Comparison of ENCODE assay signal across 2 cellular contexts in the genomic region with DNA sequence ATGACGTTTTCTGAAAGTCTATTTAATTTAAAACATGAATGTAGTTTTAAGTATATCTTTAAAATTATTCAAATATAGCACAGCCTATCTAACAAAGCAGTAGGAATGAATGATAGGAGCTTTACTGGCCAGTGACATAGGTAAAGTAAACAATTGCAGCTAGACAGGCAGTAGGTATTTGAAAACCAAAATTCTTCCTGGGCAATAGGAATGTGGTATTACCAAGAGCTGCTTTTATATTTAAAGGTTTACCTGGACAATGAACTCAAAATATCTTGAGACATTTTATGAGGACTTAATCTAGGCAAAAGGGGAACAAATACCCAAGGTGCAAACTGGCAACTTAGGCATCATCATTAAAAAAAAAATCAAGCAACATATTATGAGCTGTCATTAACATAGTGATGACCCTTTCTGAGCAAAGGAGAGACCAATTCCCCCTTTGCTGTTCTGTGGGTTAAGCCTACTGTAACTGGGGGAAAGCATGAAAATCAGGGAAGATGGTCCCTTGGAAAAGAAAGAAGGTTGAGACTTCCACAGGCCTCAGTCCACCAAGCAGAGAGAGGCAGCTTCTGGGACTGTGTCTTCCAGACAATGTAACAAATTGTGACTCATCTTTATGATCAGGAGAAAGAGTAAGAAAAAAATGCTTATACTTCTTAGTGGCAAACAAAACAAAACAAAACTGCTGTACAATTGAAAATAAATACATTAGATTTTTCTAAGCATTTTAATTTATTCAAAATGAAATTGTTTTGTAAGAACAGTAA.
TF ChIP-seq lines count a peak whose summit lies in the region.

No MANE protein-coding gene starts in this region.

TF ChIP-seq in SK-N-SH treated with all-trans-retinoic acid at 6 μM for 48 hours, 23 proteins besides CTCF, POLR2A, EP300 and RAD21:
- TF ChIP-seq, protein P1, sequence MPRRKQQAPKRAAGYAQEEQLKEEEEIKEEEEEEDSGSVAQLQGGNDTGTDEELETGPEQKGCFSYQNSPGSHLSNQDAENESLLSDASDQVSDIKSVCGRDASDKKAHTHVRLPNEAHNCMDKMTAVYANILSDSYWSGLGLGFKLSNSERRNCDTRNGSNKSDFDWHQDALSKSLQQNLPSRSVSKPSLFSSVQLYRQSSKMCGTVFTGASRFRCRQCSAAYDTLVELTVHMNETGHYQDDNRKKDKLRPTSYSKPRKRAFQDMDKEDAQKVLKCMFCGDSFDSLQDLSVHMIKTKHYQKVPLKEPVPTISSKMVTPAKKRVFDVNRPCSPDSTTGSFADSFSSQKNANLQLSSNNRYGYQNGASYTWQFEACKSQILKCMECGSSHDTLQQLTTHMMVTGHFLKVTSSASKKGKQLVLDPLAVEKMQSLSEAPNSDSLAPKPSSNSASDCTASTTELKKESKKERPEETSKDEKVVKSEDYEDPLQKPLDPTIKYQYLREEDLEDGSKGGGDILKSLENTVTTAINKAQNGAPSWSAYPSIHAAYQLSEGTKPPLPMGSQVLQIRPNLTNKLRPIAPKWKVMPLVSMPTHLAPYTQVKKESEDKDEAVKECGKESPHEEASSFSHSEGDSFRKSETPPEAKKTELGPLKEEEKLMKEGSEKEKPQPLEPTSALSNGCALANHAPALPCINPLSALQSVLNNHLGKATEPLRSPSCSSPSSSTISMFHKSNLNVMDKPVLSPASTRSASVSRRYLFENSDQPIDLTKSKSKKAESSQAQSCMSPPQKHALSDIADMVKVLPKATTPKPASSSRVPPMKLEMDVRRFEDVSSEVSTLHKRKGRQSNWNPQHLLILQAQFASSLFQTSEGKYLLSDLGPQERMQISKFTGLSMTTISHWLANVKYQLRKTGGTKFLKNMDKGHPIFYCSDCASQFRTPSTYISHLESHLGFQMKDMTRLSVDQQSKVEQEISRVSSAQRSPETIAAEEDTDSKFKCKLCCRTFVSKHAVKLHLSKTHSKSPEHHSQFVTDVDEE (CRISPR knock-in tag; IDR thresholded peaks at IDR 0.05) = no peak
- no peak for TF ChIP-seq ESRRG (CRISPR knock-in tag; IDR thresholded peaks at IDR 0.05)
- no peak for TF ChIP-seq ZNF70 (CRISPR knock-in tag; IDR thresholded peaks at IDR 0.05)
- TF ChIP-seq ZNF8 (CRISPR knock-in tag; IDR thresholded peaks at IDR 0.05) = no peak
- TF ChIP-seq TCF4 (CRISPR knock-in tag; IDR thresholded peaks at IDR 0.05; ENCODE audit: borderline replicate concordance) = no peak
- no peak for TF ChIP-seq ISL1 (CRISPR knock-in tag; IDR thresholded peaks at IDR 0.05)
- no peak for TF ChIP-seq ARNTL (CRISPR knock-in tag; IDR thresholded peaks at IDR 0.05; ENCODE audit: borderline replicate concordance, low read depth)
- TF ChIP-seq RARB (CRISPR knock-in tag; IDR thresholded peaks at IDR 0.05) = no peak
- no peak for TF ChIP-seq ZFP3 (CRISPR knock-in tag; IDR thresholded peaks at IDR 0.05)
- TF ChIP-seq ZNF565 (CRISPR knock-in tag; conservative IDR thresholded peaks at IDR 0.05; ENCODE audit: low read depth) = no peak
- TF ChIP-seq ZFP30 (CRISPR knock-in tag; IDR thresholded peaks at IDR 0.05) = no peak
- TF ChIP-seq TOX (CRISPR knock-in tag; IDR thresholded peaks at IDR 0.05; ENCODE audit: borderline replicate concordance) = no peak
- no peak for TF ChIP-seq SNAI2 (CRISPR knock-in tag; IDR thresholded peaks at IDR 0.05)
- no peak for TF ChIP-seq OSR1 (CRISPR knock-in tag; IDR thresholded peaks at IDR 0.05)
- no peak for TF ChIP-seq BACH2 (CRISPR knock-in tag; IDR thresholded peaks at IDR 0.05; ENCODE audit: borderline replicate concordance)

TF ChIP-seq in SK-N-SH, 30 proteins besides CTCF, POLR2A, EP300 and RAD21:
- TF ChIP-seq, protein P2, sequence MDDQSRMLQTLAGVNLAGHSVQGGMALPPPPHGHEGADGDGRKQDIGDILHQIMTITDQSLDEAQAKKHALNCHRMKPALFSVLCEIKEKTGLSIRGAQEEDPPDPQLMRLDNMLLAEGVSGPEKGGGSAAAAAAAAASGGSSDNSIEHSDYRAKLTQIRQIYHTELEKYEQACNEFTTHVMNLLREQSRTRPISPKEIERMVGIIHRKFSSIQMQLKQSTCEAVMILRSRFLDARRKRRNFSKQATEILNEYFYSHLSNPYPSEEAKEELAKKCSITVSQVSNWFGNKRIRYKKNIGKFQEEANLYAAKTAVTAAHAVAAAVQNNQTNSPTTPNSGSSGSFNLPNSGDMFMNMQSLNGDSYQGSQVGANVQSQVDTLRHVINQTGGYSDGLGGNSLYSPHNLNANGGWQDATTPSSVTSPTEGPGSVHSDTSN (IDR thresholded peaks at IDR 0.05) = no peak
- TF ChIP-seq JUND (IDR thresholded peaks at IDR 0.05) (no peak), TEAD4 (IDR thresholded peaks at IDR 0.05; ENCODE audit: borderline replicate concordance, insufficient read depth) (no peak), MXI1 (IDR thresholded peaks at IDR 0.05; ENCODE audit: low read depth, low read length) (no peak), ELF1 (IDR thresholded peaks at IDR 0.05) (no peak), YY1 (IDR thresholded peaks at IDR 0.05; ENCODE audit: low read depth) (no peak), CHD2 (IDR thresholded peaks at IDR 0.05; ENCODE audit: low read length, partially characterized antibody) (no peak), RFX5 (IDR thresholded peaks at IDR 0.05; ENCODE audit: low read length) (no peak)
- TF ChIP-seq, protein P3, sequence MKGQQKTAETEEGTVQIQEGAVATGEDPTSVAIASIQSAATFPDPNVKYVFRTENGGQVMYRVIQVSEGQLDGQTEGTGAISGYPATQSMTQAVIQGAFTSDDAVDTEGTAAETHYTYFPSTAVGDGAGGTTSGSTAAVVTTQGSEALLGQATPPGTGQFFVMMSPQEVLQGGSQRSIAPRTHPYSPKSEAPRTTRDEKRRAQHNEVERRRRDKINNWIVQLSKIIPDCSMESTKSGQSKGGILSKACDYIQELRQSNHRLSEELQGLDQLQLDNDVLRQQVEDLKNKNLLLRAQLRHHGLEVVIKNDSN (IDR thresholded peaks at IDR 0.05; ENCODE audit: borderline replicate concordance, low read depth) = no peak
- TF ChIP-seq, protein P4, sequence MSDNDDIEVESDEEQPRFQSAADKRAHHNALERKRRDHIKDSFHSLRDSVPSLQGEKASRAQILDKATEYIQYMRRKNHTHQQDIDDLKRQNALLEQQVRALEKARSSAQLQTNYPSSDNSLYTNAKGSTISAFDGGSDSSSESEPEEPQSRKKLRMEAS (IDR thresholded peaks at IDR 0.05; ENCODE audit: low read depth) = no peak
